ENCODE assay signal across 12 cellular contexts in genomic region chr1:171286032-171286705, GRCh38. TPM values are rescaled to one million over a fixed set of nuclear protein-coding genes. Genes with fewer than 3 reads are reported as not detected.
DNase-seq lines count a peak whose midpoint lies in the region; ATAC-seq and TF ChIP-seq lines count a peak whose summit lies in the region.
"Had no signal": no experiment of that assay in that cellular context is flagged by ENCODE, and none has a peak within 500 bp of the region (broad histone marks: within the 10 kb centered on the region; RNA-seq: fewer than 3 reads in every experiment).

No MANE protein-coding gene starts in this region.

- intact Hi-C loops in HCT116 (cut with micrococcal nuclease), result no loop called here
- intact Hi-C loops in aorta (cut with DNase I), result no loop called here

- ATAC-seq in HCT116 (no peak), esophagus mucosa (peak; percentile 91), aorta (ENCODE audit: low FRiP score) (no peak)
- ATAC-seq: left lobe of liver had no signal

- H3K9ac ChIP-seq in HCT116 (ENCODE audit: low read length), result no peak overlapping the region

- H3K4me3 ChIP-seq in HCT116 (replicated peaks in 1 of 2; ENCODE audit: low read depth in 1 of 2, low read length in 2 of 2) (no peak overlapping the region), coronary artery (no peak overlapping the region), aorta (ENCODE audit: low read length in 2 of 2) (no peak overlapping the region)
- H3K4me3 ChIP-seq: sigmoid colon had no signal

- H3K4me1 ChIP-seq in HCT116 (ENCODE audit: control insufficient read depth in 1 of 2, insufficient read depth in 2 of 2, low read length in 2 of 2), result peaks cover 0 to 4% of the 10 kb centered on the region in 2 experiments; a peak in 1 of 4 replicates
- no peaks in the 10 kb centered on the region for H3K4me1 ChIP-seq in aorta (ENCODE audit: control insufficient read depth in 1 of 2, insufficient read depth in 2 of 2, low read length in 2 of 2)
- H3K4me1 ChIP-seq: sigmoid colon had no signal

- no peaks in the 10 kb centered on the region for H3K9me3 ChIP-seq in HCT116 (ENCODE audit: control insufficient read depth in 1 of 2, insufficient read depth in 1 of 2, low read depth in 1 of 2, low read length in 2 of 2)
- no peaks in the 10 kb centered on the region for H3K9me3 ChIP-seq in aorta (ENCODE audit: control insufficient read depth, low read length)
- H3K9me3 ChIP-seq: sigmoid colon had no signal

- TF ChIP-seq RAD21 in HCT116 (IDR thresholded peaks at IDR 0.05; ENCODE audit: low read depth), result no peak

- H3K27me3 ChIP-seq in HCT116 (ENCODE audit: insufficient read depth, low read length) (no peaks in the 10 kb centered on the region), aorta (ENCODE audit: control insufficient read depth in 1 of 2, insufficient read depth in 2 of 2, low read length in 1 of 2) (no peaks in the 10 kb centered on the region)
- H3K27me3 ChIP-seq: sigmoid colon had no signal

- no peaks in the 10 kb centered on the region for H4K20me1 ChIP-seq in HCT116 (ENCODE audit: insufficient read depth)

- DNase-seq in ELR (ENCODE audit: low read depth) (peak; percentile 17), HCT116 (ENCODE audit: low read depth, low spot score) (no peak), NCI-H226 (peak; percentile 9), NCI-H524 treated with DMSO at 0.1 percent for 48 hours (lab: John Stamatoyannopoulos, UW) (no peak), coronary artery (ENCODE audit: low spot score) (no peak), aorta (no peak)
- no peak for DNase-seq in activated CD4-positive, alpha-beta T cell treated with anti-CD3 and anti-CD28 coated beads, Interleukin-2, amount 50 U/mL, for 1 hour
- DNase-seq: DMS153, sigmoid colon had no signal

- WGBS in aorta, 2 donors, result 58 to 61% methylated on average over 4 of the region's 4 CpGs

- CTCF ChIA-PET in HCT116 (lab: Charles Lee), result no interaction called here

- RAD21 ChIA-PET in HCT116 (lab: Charles Lee; ENCODE audit: low non-redundant PET in 1 of 2, low total read pairs in 2 of 2, uncharacterized antibody in 2 of 2, unreplicated experiment in 2 of 2), result no interaction called here

- TF ChIP-seq CTCF in HCT116 (IDR thresholded peaks at IDR 0.05 in 2 of 3, conservative IDR thresholded peaks at IDR 0.05 in 1 of 3; ENCODE audit: borderline replicate concordance in 1 of 3, insufficient read depth in 1 of 3, low read depth in 2 of 3, low read length in 2 of 3) (no peak), coronary artery (IDR thresholded peaks at IDR 0.05) (no peak)

- POLR2A ChIA-PET in HCT116 (lab: Charles Lee), result no interaction called here

- H3K4me2 ChIP-seq in HCT116 (ENCODE audit: low read length), result no peak overlapping the region

- H3K9me2 ChIP-seq in HCT116 (ENCODE audit: insufficient read depth), result no peaks in the 10 kb centered on the region

- no peak overlapping the region for H2AFZ ChIP-seq in HCT116 (ENCODE audit: low read depth, low read length, poor library complexity, severe bottlenecking)

- no peak for TF ChIP-seq POLR2A in HCT116 (IDR thresholded peaks at IDR 0.05; ENCODE audit: borderline replicate concordance, extremely low read depth, insufficient read depth, insufficient read length)

- H3K27ac ChIP-seq in HCT116 (ENCODE audit: low read depth, low read length) (no peak overlapping the region), coronary artery (no peak overlapping the region), aorta (ENCODE audit: low read depth in 1 of 2, low read length in 2 of 2) (no peak overlapping the region)
- H3K27ac ChIP-seq: sigmoid colon had no signal

- no peaks in the 10 kb centered on the region for H3K36me3 ChIP-seq in HCT116 (ENCODE audit: control insufficient read depth in 1 of 2, insufficient read depth in 2 of 2, low read length in 2 of 2)
- no peaks in the 10 kb centered on the region for H3K36me3 ChIP-seq in aorta (ENCODE audit: control insufficient read depth in 1 of 2, insufficient read depth in 2 of 2, low read length in 1 of 2)
- H3K36me3 ChIP-seq: sigmoid colon had no signal

- BruUV-seq in HCT116 (replicated peaks; lab: Mats Ljungman, UMichigan), result no TSS peak

- H3K79me2 ChIP-seq in HCT116 (ENCODE audit: insufficient read depth, low read length), result no peaks in the 10 kb centered on the region

TF ChIP-seq in HCT116, 20 proteins besides CTCF, POLR2A, EP300 and RAD21:
- peak; percentile 6; the same call in 1 of the 2 replicates for TF ChIP-seq JUND (IDR thresholded peaks at IDR 0.05)
- no peak for TF ChIP-seq MAX (IDR thresholded peaks at IDR 0.05)

RNA-seq across cellular contexts. Expression of gene FMO4, which starts 27.8 kb away (rescaled TPM):
- total RNA-seq in HCT116 (2021; ENCODE audit: unreplicated experiment) (1.4 TPM), esophagus mucosa (1.9 TPM), aorta (10 to 100 TPM in 1 of 2 donors, 1 to 10 TPM in 1; 9.6 to 12.3 TPM)
- polyA plus RNA-seq in HCT116 (2012), result 1.2 and 1.3 TPM in 2 replicates
- polyA plus RNA-seq in aorta, result 1 to 10 TPM; 8.4 to 9.4 TPM

RNA-seq across cellular contexts. Expression of gene FMO1, which starts 37.9 kb away (rescaled TPM):
- not detected for total RNA-seq in HCT116 (2021; ENCODE audit: unreplicated experiment)
- polyA plus RNA-seq in HCT116 (2012), result 0.03 TPM in 1 of 2 replicates, not detected in the other
- 1.8 TPM for total RNA-seq in esophagus mucosa
- 1 to 10 TPM in 1 of 2 donors, under 1 TPM in 1; 0.81 to 7.3 TPM for total RNA-seq in aorta
- polyA plus RNA-seq in aorta, result under 1 TPM in 1 of 2 donors, not detected in 1; 0.28 TPM
- total RNA-seq: left lobe of liver, NCI-H460 had no signal

Comparison
In these comparisons a context has a peak if more than half of its experiments do, and no peak if none do; other contexts are left out.
1. DNase-seq: peak in ELR (single experiment) and NCI-H226 (single experiment); none in HCT116 (single experiment), NCI-H524 treated with DMSO at 0.1 percent for 48 hours (single experiment), coronary artery (single experiment), aorta (0 of 2) and activated CD4-positive, alpha-beta T cell treated with anti-CD3 and anti-CD28 coated beads, Interleukin-2, amount 50 U/mL, for 1 hour (single experiment).